In the genomic region with DNA sequence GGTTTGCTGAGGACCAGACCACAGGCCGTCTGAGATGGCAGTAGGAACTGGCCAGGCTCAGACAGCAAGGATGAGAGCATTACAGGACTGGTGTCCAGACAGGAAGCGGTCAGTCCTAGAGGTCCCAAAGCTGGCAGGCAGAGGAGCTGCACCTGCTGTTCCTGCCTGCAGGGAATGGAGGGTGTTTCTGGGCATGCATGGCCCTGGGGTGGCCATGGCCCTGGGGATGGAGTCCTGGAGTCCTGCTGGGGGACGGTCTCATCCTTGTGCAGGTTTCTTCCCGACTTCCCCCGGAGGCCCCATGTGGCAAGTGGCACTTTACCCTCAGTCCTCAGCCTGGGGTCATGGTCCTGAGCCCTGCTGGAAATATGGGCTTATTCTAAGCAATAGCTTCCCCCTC, we compare ENCODE assay signal across 20 cellular contexts.
"Had no signal": no experiment of that assay in that cellular context is flagged by ENCODE, and none has a peak within 500 bp of the region (broad histone marks: within the 10 kb centered on the region; RNA-seq: fewer than 3 reads in every experiment).

No MANE protein-coding gene starts in this region.

- H3K27me3 ChIP-seq: MG63 had no signal

- ATAC-seq: HepG2 had no signal

- H3K9ac ChIP-seq: SK-N-SH had no signal

- H3K9me3 ChIP-seq: MG63, SK-N-SH had no signal

- H3K4me2 ChIP-seq: SK-N-SH had no signal

- H3K4me3 ChIP-seq: MG63 had no signal

- H3K36me3 ChIP-seq: MG63 had no signal

- H3K27ac ChIP-seq: RWPE1 had no signal

- DNase-seq: IMR-90, Karpas-422, KG1, MG63, NCI-H1092 treated with DMSO at 0.1 percent for 48 hours, NCI-H1436, NCI-H187, NCI-H2029, NCI-H2081 treated with DMSO at 0.1 percent for 48 hours, NCI-H2171, NCI-H226, NCI-H446, NCI-H510A, NCI-H524 treated with DMSO at 0.1 percent for 48 hours, NCI-H69, NCI-H774, SHP77, SK-N-SH had no signal
